10 cellular contexts compared by ENCODE assay signal in the genomic region with DNA sequence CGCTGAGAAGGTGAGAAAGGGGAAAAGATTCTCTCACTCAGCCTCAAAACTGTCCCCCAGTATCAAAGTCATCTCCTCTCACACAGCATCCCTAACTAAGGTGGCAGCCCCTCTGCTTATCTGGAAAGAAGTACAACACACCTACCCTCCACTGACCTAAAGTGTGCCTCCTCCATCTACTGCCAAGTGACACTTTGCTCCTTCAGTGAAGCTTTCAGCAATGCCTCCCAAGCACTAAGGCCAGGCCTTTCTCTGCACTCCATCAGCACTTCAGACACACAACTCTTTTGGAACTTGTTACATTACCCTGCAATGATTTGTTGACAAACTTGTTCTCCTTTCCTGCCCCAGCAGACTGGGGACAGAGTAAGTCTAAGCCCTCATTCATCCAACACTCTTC. TPM values are rescaled to one million over a fixed set of nuclear protein-coding genes. Genes with fewer than 3 reads are reported as not detected.
DNase-seq lines count a peak whose midpoint lies in the region; ATAC-seq, FAIRE-seq and TF ChIP-seq lines count a peak whose summit lies in the region.
"Had no signal": no experiment of that assay in that cellular context is flagged by ENCODE, and none has a peak within 500 bp of the region (broad histone marks: within the 10 kb centered on the region; RNA-seq: fewer than 3 reads in every experiment).

No MANE protein-coding gene starts in this region.

- CTCF ChIA-PET in Calu3 (lab: Charles Lee) (interaction anchor here (0.6 to 3.4 kb wide), 2 partner anchors 14 to 34 kb away, joined by 6 to 21 read pairs; a partner anchor contains a TSS), OCI-LY7 (lab: Charles Lee; ENCODE audit: unreplicated experiment) (no interaction called here)

- H3K27me3 Mint-ChIP-seq in Calu3 (ENCODE audit: unreplicated experiment): no peaks in the 10 kb centered on the region
- peaks cover 14% of the 10 kb centered on the region for H3K27me3 Mint-ChIP-seq in endothelial cell (ENCODE audit: unreplicated experiment)

- H3K36me3 ChIP-seq in OCI-LY7 (ENCODE audit: insufficient read depth, low read length): peaks cover 33% of the 10 kb centered on the region
- H3K36me3 ChIP-seq in trophoblast cell (ENCODE audit: control insufficient read depth in 1 of 2, insufficient read depth in 2 of 2, low read length in 2 of 2): peaks cover 16 to 34% of the 10 kb centered on the region in 2 experiments

- no peak overlapping the region for H2BK120ac ChIP-seq in trophoblast cell (ENCODE audit: insufficient read depth, low read length, poor library complexity)

- H3K9ac ChIP-seq in trophoblast cell (ENCODE audit: low read length): no peak overlapping the region

- TF ChIP-seq CTCF in Calu3 (IDR thresholded peaks at IDR 0.05; ENCODE audit: unreplicated experiment) (no peak), OCI-LY7 (conservative IDR thresholded peaks at IDR 0.05; ENCODE audit: low read length) (no peak), endothelial cell (IDR thresholded peaks at IDR 0.05; ENCODE audit: unreplicated experiment) (no peak)

- H3K14ac ChIP-seq in trophoblast cell (ENCODE audit: low read length): no peak overlapping the region

- H3K4me1 Mint-ChIP-seq in Calu3 (ENCODE audit: low read depth, unreplicated experiment): peaks cover 36% of the 10 kb centered on the region
- H3K4me1 Mint-ChIP-seq in endothelial cell (ENCODE audit: unreplicated experiment): peaks cover 38% of the 10 kb centered on the region

- H3K27me3 ChIP-seq in trophoblast cell (ENCODE audit: insufficient read depth, low read length): no peaks in the 10 kb centered on the region
- H3K27me3 ChIP-seq: left lung had no signal

- H3K9me3 Mint-ChIP-seq in Calu3 (ENCODE audit: low read depth, unreplicated experiment): no peaks in the 10 kb centered on the region
- no peaks in the 10 kb centered on the region for H3K9me3 Mint-ChIP-seq in endothelial cell (ENCODE audit: unreplicated experiment)

- H2AFZ ChIP-seq in OCI-LY7 (ENCODE audit: low read length) (no peak overlapping the region), trophoblast cell (ENCODE audit: insufficient read depth, low read length, poor library complexity) (no peak overlapping the region)

- no peak overlapping the region for H2BK5ac ChIP-seq in trophoblast cell (ENCODE audit: low read depth, low read length, poor library complexity)

- BruUV-seq in Calu3 (replicated peaks; lab: Mats Ljungman, UMichigan) (no TSS peak), OCI-LY7 (replicated peaks; lab: Mats Ljungman, UMichigan) (no TSS peak)

- H3K18ac ChIP-seq in trophoblast cell (ENCODE audit: low read length): no peak overlapping the region

- peak overlapping the region; percentile 73 for H3K4me3 ChIP-seq in OCI-LY7 (ENCODE audit: low read depth, low read length, poor library complexity, severe bottlenecking)
- no peak overlapping the region for H3K4me3 ChIP-seq in trophoblast cell (ENCODE audit: low read depth, low read length)

- DNase-seq in Calu3 (no peak), OCI-LY7 (ENCODE audit: low spot score) (no peak), endothelial cell (ENCODE audit: low spot score) (no peak), trophoblast cell (no peak), HK-2 (ENCODE audit: unreplicated experiment) (no peak), DMS79 (lab: John Stamatoyannopoulos, UW) (no peak), RCC 7860 (ENCODE audit: low spot score) (no peak)
- DNase-seq: left lung had no signal

- peaks cover 43% of the 10 kb centered on the region for H3K4me1 ChIP-seq in OCI-LY7 (ENCODE audit: insufficient read depth, low read length, poor library complexity, severe bottlenecking)
- peaks cover 18 to 26% of the 10 kb centered on the region in 2 experiments for H3K4me1 ChIP-seq in trophoblast cell (ENCODE audit: control insufficient read depth in 1 of 2, insufficient read depth in 2 of 2, low read length in 2 of 2)

- intact Hi-C loops in Calu3 (cut with micrococcal nuclease; ENCODE audit: unreplicated experiment) (no loop called here), OCI-LY7 (cut with micrococcal nuclease; ENCODE audit: unreplicated experiment) (no loop called here)

- no peak overlapping the region for H3K4ac ChIP-seq in trophoblast cell (ENCODE audit: low read depth, low read length)

- no peaks in the 10 kb centered on the region for H4K20me1 ChIP-seq in OCI-LY7 (ENCODE audit: insufficient read depth, low read length)

- no CpG with 5 or more reads among the region's 1 CpG for whole genome bisulfite sequencing in trophoblast cell (ENCODE audit: extremely low coverage, insufficient coverage, insufficient read length)

- H4K91ac ChIP-seq in trophoblast cell (ENCODE audit: low read depth, low read length): no peak overlapping the region

- peaks cover 10% of the 10 kb centered on the region for H3K79me1 ChIP-seq in trophoblast cell (ENCODE audit: low read length)

- no peak for FAIRE-seq in RCC 7860 (lab: Jason Lieb, UNC)
- FAIRE-seq: bronchial epithelial cell had no signal

- H3K9me2 ChIP-seq in OCI-LY7 (ENCODE audit: insufficient read depth, low read length): no peaks in the 10 kb centered on the region

- H3K27ac Mint-ChIP-seq in Calu3 (ENCODE audit: unreplicated experiment) (peak overlapping the region; percentile 93), endothelial cell (ENCODE audit: unreplicated experiment) (peak overlapping the region; percentile 100)

- no peak for ATAC-seq in GM21717 (IDR thresholded peaks at IDR 0.05; ENCODE audit: unreplicated experiment)
- ATAC-seq: left lung had no signal

- H2AK5ac ChIP-seq in trophoblast cell (ENCODE audit: low read length): no peak overlapping the region

- H3K4me3 Mint-ChIP-seq in Calu3 (ENCODE audit: low read depth, unreplicated experiment): peak overlapping the region; percentile 84
- peak overlapping the region; percentile 97 for H3K4me3 Mint-ChIP-seq in endothelial cell (ENCODE audit: unreplicated experiment)

- no peak overlapping the region for H4K12ac ChIP-seq in trophoblast cell (ENCODE audit: low read depth, low read length)

- no peaks in the 10 kb centered on the region for H3K9me3 ChIP-seq in OCI-LY7 (ENCODE audit: low read length)
- no peaks in the 10 kb centered on the region for H3K9me3 ChIP-seq in trophoblast cell (ENCODE audit: insufficient read depth, low read depth, low read length)
- H3K9me3 ChIP-seq: left lung had no signal

- POLR2A ChIA-PET in OCI-LY7 (lab: Charles Lee): interaction anchor here (1.9 to 5.4 kb wide), 3 partner anchors 13 to 49 kb away, joined by 4 to 70 read pairs (median 31); a partner anchor contains a TSS

- H4K8ac ChIP-seq in trophoblast cell (ENCODE audit: low read depth, low read length): no peak overlapping the region

- H3K79me2 ChIP-seq in OCI-LY7 (ENCODE audit: insufficient read depth, low read depth, low read length) (peaks cover 10% of the 10 kb centered on the region; the same call in 1 of the 2 replicates), trophoblast cell (ENCODE audit: control insufficient read depth, insufficient read depth, low read length, poor library complexity) (peaks cover 9% of the 10 kb centered on the region)

- no peak overlapping the region for H3K23ac ChIP-seq in trophoblast cell (ENCODE audit: low read length)

- no peak overlapping the region for H2BK12ac ChIP-seq in trophoblast cell (ENCODE audit: low read length)

- H3K27ac ChIP-seq in OCI-LY7 (ENCODE audit: low read depth, low read length, poor library complexity, severe bottlenecking) (no peak overlapping the region), trophoblast cell (ENCODE audit: low read depth, low read length) (no peak overlapping the region)

- H3K4me2 ChIP-seq in OCI-LY7 (ENCODE audit: low read length): peak overlapping the region; percentile 82
- peak overlapping the region; percentile 80 for H3K4me2 ChIP-seq in trophoblast cell (ENCODE audit: low read length)

- H3K36me3 Mint-ChIP-seq in Calu3 (ENCODE audit: insufficient read depth, unreplicated experiment) (peaks cover 30% of the 10 kb centered on the region), endothelial cell (ENCODE audit: low read depth, unreplicated experiment) (peaks cover 33% of the 10 kb centered on the region)

RNA-seq across cellular contexts. Expression of a gene that starts 1.4 kb away (rescaled TPM):
- total RNA-seq in Calu3 (2022) (25.3 and 27.1 TPM in 2 replicates), OCI-LY7 (2022) (21.8 and 24.5 TPM in 2 replicates), endothelial cell (ENCODE audit: unreplicated experiment) (30.7 TPM)
- total RNA-seq in OCI-LY7 (2014; rRNA removed; shearing (Covaris generic)): 14.5 and 16.9 TPM in 2 replicates
- polyA plus RNA-seq in trophoblast cell (2013): 21.2 and 22.7 TPM in 2 replicates

RNA-seq across cellular contexts. Expression of a gene that starts 13.7 kb away (rescaled TPM):
- 28.3 and 28.7 TPM in 2 replicates for total RNA-seq in Calu3 (2022)
- total RNA-seq in OCI-LY7 (2014; rRNA removed; shearing (Covaris generic)): 45.7 and 56.1 TPM in 2 replicates
- total RNA-seq in OCI-LY7 (2022): 50.0 and 52.7 TPM in 2 replicates
- 29.8 TPM for total RNA-seq in endothelial cell (ENCODE audit: unreplicated experiment)
- polyA plus RNA-seq in trophoblast cell (2013): 40.2 and 42.1 TPM in 2 replicates

RNA-seq across cellular contexts. Expression of a gene that starts 34.6 kb away (rescaled TPM):
- total RNA-seq in Calu3 (2022): 61.4 and 61.5 TPM in 2 replicates
- total RNA-seq in OCI-LY7 (2014; rRNA removed; shearing (Covaris generic)): 49.7 and 65.0 TPM in 2 replicates
- 66.2 and 67.4 TPM in 2 replicates for total RNA-seq in OCI-LY7 (2022)
- 26.8 TPM for total RNA-seq in endothelial cell (ENCODE audit: unreplicated experiment)
- 23.6 and 24.7 TPM in 2 replicates for polyA plus RNA-seq in trophoblast cell (2013)
